8 cellular contexts compared by ENCODE assay signal in the genomic region with DNA sequence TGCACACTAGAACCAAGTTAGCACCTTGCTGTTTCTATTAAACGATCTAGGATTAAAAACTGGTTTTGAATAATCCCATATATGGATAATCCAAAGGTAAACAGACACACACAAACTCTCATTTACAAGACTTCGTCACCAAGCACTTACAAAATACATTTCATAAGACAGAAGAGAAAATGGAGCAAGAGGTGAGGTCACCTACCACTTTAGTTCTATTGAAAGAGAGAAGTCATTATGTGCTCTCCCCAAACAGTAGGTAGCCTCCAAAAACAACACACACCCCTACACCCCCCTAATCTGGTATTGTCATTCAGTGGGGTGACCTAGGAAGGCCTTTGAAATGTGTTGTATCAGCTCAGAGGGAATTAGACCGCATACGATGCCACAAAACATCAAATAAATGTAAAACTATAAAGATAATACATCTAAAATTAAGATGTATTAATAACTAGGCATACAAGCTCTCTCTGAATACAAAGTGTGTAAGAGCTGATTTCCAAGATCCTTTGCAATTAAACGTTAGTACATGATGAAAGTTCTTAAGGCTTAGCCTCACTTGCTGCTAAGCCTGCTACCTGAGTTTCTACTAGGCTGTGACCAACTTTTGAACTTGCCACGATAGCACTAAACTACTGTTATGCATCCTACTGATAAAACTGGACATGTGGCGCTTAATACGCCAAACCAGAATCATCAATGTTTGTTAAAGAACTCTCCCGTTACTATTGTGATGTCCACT. TPM values are rescaled to one million over a fixed set of nuclear protein-coding genes. Genes with fewer than 3 reads are reported as not detected.
DNase-seq lines count a peak whose midpoint lies in the region; ATAC-seq and TF ChIP-seq lines count a peak whose summit lies in the region.

No MANE protein-coding gene starts in this region.

- H3K9me3 ChIP-seq in CD4-positive, alpha-beta memory T cell (ENCODE audit: control insufficient read depth in 1 of 2, low read length in 2 of 2), result no peaks in the 10 kb centered on the region
- H3K9me3 ChIP-seq in GM23248 (ENCODE audit: low read depth) (no peaks in the 10 kb centered on the region), mucosa of descending colon (no peaks in the 10 kb centered on the region), adrenal gland (replicated peaks in 1 of 3) (no peaks in the 10 kb centered on the region)

- H3K27ac ChIP-seq in CD4-positive, alpha-beta memory T cell (ENCODE audit: low read depth, low read length), result peak overlapping the region; percentile 68
- peak overlapping the region; percentile 46 for H3K27ac ChIP-seq in GM23248
- no peak overlapping the region for H3K27ac ChIP-seq in adrenal gland

- peak overlapping the region; percentile 94 for H3K4me2 ChIP-seq in GM23248 (ENCODE audit: unreplicated experiment)

- no peaks in the 10 kb centered on the region for H3K36me3 ChIP-seq in CD4-positive, alpha-beta memory T cell (ENCODE audit: insufficient read depth, low read length)
- H3K36me3 ChIP-seq in GM23248 (ENCODE audit: low read depth), result peaks cover 3% of the 10 kb centered on the region; the same call in 1 of the 2 replicates
- H3K36me3 ChIP-seq in mucosa of descending colon (ENCODE audit: low read depth), result no peaks in the 10 kb centered on the region
- no peaks in the 10 kb centered on the region for H3K36me3 ChIP-seq in adrenal gland (replicated peaks in 1 of 2)

- 43 to 45% methylated on average over 9 of the region's 9 CpGs for WGBS in GM23248 (ENCODE audit: low coverage in 1 of 2, low lambda C conversion rate in 2 of 2, missing lambda C conversion rate in 2 of 2), 2 experiments
- WGBS in adrenal gland, 4 donors, result 51 to 61% (median 56%) methylated on average over 9 of the region's 9 CpGs

- H3K4me1 ChIP-seq in CD4-positive, alpha-beta memory T cell (ENCODE audit: insufficient read depth, low read length), result peaks cover 44% of the 10 kb centered on the region
- H3K4me1 ChIP-seq in GM23248 (ENCODE audit: insufficient read depth) (peaks cover 24% of the 10 kb centered on the region), mucosa of descending colon (ENCODE audit: low read depth) (peaks cover 24% of the 10 kb centered on the region), adrenal gland (replicated peaks in 1 of 2) (peaks cover 0 to 30% of the 10 kb centered on the region in 2 donors)

- peak in 4 of 5 donors; percentile 4 to 28 (median 5) for DNase-seq in CD4-positive, alpha-beta memory T cell
- peak; percentile 60 for DNase-seq in GM23248
- DNase-seq in OCI-M1 (lab: John Stamatoyannopoulos, UW), result peak; percentile 80
- no peak for DNase-seq in mucosa of descending colon
- no peak for DNase-seq in adrenal gland
- DNase-seq in ureter (ENCODE audit: low spot score), result no peak
- no peak for DNase-seq in NCI-H524 treated with DMSO at 0.1 percent for 48 hours (lab: John Stamatoyannopoulos, UW)

- peaks cover 65% of the 10 kb centered on the region for H3K79me2 ChIP-seq in GM23248 (ENCODE audit: insufficient read depth)

- intact Hi-C loops in CD4-positive, alpha-beta memory T cell (cut with micrococcal nuclease), result no loop called here
- intact Hi-C loops in dendritic cell treated with granulocyte-macrophage colony-stimulating factor and Interleukin-4, amounts not matched to agents 40 ng/mL and 50 ng/mL, for 4 days (cut with micrococcal nuclease), result no loop called here
- intact Hi-C loops in mucosa of descending colon (cut with DNase I, micrococcal nuclease), result no loop called here
- intact Hi-C loops in adrenal gland (cut with DNase I), result no loop called here

- peak; percentile 2 for ATAC-seq in mucosa of descending colon

- H3K9me3 Mint-ChIP-seq in CD4-positive, alpha-beta memory T cell, result no peaks in the 10 kb centered on the region
- no peaks in the 10 kb centered on the region for H3K9me3 Mint-ChIP-seq in dendritic cell treated with granulocyte-macrophage colony-stimulating factor and Interleukin-4, amounts not matched to agents 40 ng/mL and 50 ng/mL, for 4 days

- no peaks in the 10 kb centered on the region for H3K27me3 ChIP-seq in CD4-positive, alpha-beta memory T cell (ENCODE audit: insufficient read depth, low read length)
- H3K27me3 ChIP-seq in GM23248 (replicated peaks; ENCODE audit: insufficient read depth), result no peaks in the 10 kb centered on the region
- no peaks in the 10 kb centered on the region for H3K27me3 ChIP-seq in adrenal gland

- in situ Hi-C loops in GM23248 (cut with MboI), result no loop called here

- peak overlapping the region; percentile 89 to 98 (median 95) for H3K27ac Mint-ChIP-seq in CD4-positive, alpha-beta memory T cell
- H3K27ac Mint-ChIP-seq in dendritic cell treated with granulocyte-macrophage colony-stimulating factor and Interleukin-4, amounts not matched to agents 40 ng/mL and 50 ng/mL, for 4 days, result peak overlapping the region; percentile 90

- TF ChIP-seq POLR2A in adrenal gland (IDR thresholded peaks at IDR 0.05), result no peak

- CTCF ChIA-PET in CD4-positive, alpha-beta memory T cell (lab: Charles Lee; ENCODE audit: partially characterized antibody), result interaction anchor here (1.2 to 1.8 kb wide), 2 partner anchors 9 to 177 kb away, joined by 3 to 7 read pairs; no protein-coding TSS in a partner anchor

- peaks cover 29 to 47% (median 36%) of the 10 kb centered on the region in 4 donors for H3K4me1 Mint-ChIP-seq in CD4-positive, alpha-beta memory T cell
- peaks cover 28% of the 10 kb centered on the region for H3K4me1 Mint-ChIP-seq in dendritic cell treated with granulocyte-macrophage colony-stimulating factor and Interleukin-4, amounts not matched to agents 40 ng/mL and 50 ng/mL, for 4 days (ENCODE audit: low read depth)

- peak overlapping the region; percentile 52 to 97 for H3K4me3 ChIP-seq in CD4-positive, alpha-beta memory T cell (ENCODE audit: low read length in 2 of 2)
- peak overlapping the region; percentile 93 for H3K4me3 ChIP-seq in GM23248
- no peak overlapping the region for H3K4me3 ChIP-seq in mucosa of descending colon
- H3K4me3 ChIP-seq in adrenal gland, result peak overlapping the region in 2 of 4 donors; percentile 58 to 86

- H3K27me3 Mint-ChIP-seq in CD4-positive, alpha-beta memory T cell, result no peaks in the 10 kb centered on the region
- H3K27me3 Mint-ChIP-seq in dendritic cell treated with granulocyte-macrophage colony-stimulating factor and Interleukin-4, amounts not matched to agents 40 ng/mL and 50 ng/mL, for 4 days, result no peaks in the 10 kb centered on the region

- peaks cover 3 to 17% of the 10 kb centered on the region in 2 donors for H3K36me3 Mint-ChIP-seq in CD4-positive, alpha-beta memory T cell
- peaks cover 28% of the 10 kb centered on the region for H3K36me3 Mint-ChIP-seq in dendritic cell treated with granulocyte-macrophage colony-stimulating factor and Interleukin-4, amounts not matched to agents 40 ng/mL and 50 ng/mL, for 4 days (ENCODE audit: low read depth)

- H3K4me3 Mint-ChIP-seq in CD4-positive, alpha-beta memory T cell, result peak overlapping the region; percentile 90 to 100 (median 98)
- peak overlapping the region; percentile 97 for H3K4me3 Mint-ChIP-seq in dendritic cell treated with granulocyte-macrophage colony-stimulating factor and Interleukin-4, amounts not matched to agents 40 ng/mL and 50 ng/mL, for 4 days

- no peaks in the 10 kb centered on the region for H3K9me2 ChIP-seq in GM23248 (ENCODE audit: insufficient read depth)

- TF ChIP-seq CTCF in mucosa of descending colon (IDR thresholded peaks at IDR 0.05) (no peak), adrenal gland (IDR thresholded peaks at IDR 0.05) (no peak)

- H4K20me1 ChIP-seq in GM23248 (ENCODE audit: insufficient read depth), result no peaks in the 10 kb centered on the region

- H3F3A ChIP-seq in GM23248 (ENCODE audit: insufficient read depth), result peaks cover 19% of the 10 kb centered on the region; the same call in 1 of the 2 replicates

- H3K9ac ChIP-seq in GM23248, result peak overlapping the region; percentile 80

- H2AFZ ChIP-seq in GM23248, result peak overlapping the region; percentile 82

- POLR2A ChIA-PET in CD4-positive, alpha-beta memory T cell (lab: Charles Lee; ENCODE audit: partially characterized antibody), result interaction anchor here (1.4 to 3.2 kb wide), 2 partner anchors 12 to 109 kb away, joined by 4 to 17 read pairs; a partner anchor contains a TSS

RNA-seq across cellular contexts. Expression of a gene that starts 1.6 kb away (rescaled TPM):
- 10 to 100 TPM; 47.6 to 52.0 TPM for total RNA-seq in CD4-positive, alpha-beta memory T cell
- polyA plus RNA-seq in CD4-positive, alpha-beta memory T cell, result 10 to 100 TPM; 51.2 to 57.5 TPM
- 19.0 and 28.9 TPM in 2 replicates for total RNA-seq in GM23248 (2014; rRNA removed; shearing (Covaris generic))
- polyA plus RNA-seq in GM23248 (2016; fragmentation: Nextera tagmentation; extraction: Ambion mirVana), result 36.0 and 44.4 TPM in 2 replicates
- total RNA-seq in mucosa of descending colon, result 10 to 100 TPM; 57.3 to 84.3 (median 75.8) TPM
- 10 to 100 TPM; 11.5 to 37.7 (median 17.1) TPM for total RNA-seq in adrenal gland
- polyA plus RNA-seq in adrenal gland, result 10 to 100 TPM in 1 of 3 donors, 1 to 10 TPM in 2; 5.1 to 15.1 (median 8.2) TPM
- total RNA-seq in ureter, result 72.9 TPM

Comparison
In these comparisons a context has a peak if more than half of its experiments do, and no peak if none do; other contexts are left out.
1. DNase-seq: peak in CD4-positive, alpha-beta memory T cell (4 of 5), GM23248 (single experiment) and OCI-M1 (single experiment); none in mucosa of descending colon (0 of 3), adrenal gland (0 of 7), ureter (single experiment) and NCI-H524 treated with DMSO at 0.1 percent for 48 hours (single experiment).
2. H3K27ac ChIP-seq: peak in CD4-positive, alpha-beta memory T cell (single experiment) and GM23248 (single experiment); none in adrenal gland (0 of 5).